ENCODE assay signal across 10 cellular contexts in the genomic region with DNA sequence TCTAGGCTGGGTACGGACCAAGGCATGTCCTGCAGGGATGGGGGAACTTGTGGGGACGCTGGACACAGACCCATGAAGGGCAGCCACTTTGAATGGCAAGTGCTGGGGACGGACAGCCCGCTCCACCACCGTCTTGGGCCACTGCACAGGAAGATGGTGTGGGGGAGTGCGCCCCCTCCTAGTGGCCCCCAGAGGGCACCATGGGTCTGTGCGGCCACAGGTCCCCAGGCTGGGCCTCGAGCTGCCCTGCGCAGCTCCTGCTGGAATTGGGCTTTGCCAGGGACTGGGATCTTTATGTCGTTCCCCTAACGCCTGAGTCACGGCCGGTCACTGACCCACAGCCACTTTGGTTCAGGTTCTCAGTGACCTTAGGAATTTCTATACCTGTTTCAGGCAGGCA. TPM values are rescaled to one million over a fixed set of nuclear protein-coding genes. Genes with fewer than 3 reads are reported as not detected.
A peak's percentile ranks its signal among the peaks of the same experiment; 100 is the strongest.
DNase-seq lines count a peak whose midpoint lies in the region; ATAC-seq and TF ChIP-seq lines count a peak whose summit lies in the region.
"Had no signal": no experiment of that assay in that cellular context is flagged by ENCODE, and none has a peak within 500 bp of the region (broad histone marks: within the 10 kb centered on the region; RNA-seq: fewer than 3 reads in every experiment).

No MANE protein-coding gene starts in this region.

- no peak overlapping the region for H2AFZ ChIP-seq in hepatocyte

- H3K36me3 ChIP-seq in hepatocyte (replicated peaks; ENCODE audit: insufficient read depth, low read depth) = no peaks in the 10 kb centered on the region
- H3K36me3 ChIP-seq in adrenal gland (replicated peaks in 1 of 2) = peaks cover 0 to 50% of the 10 kb centered on the region in 2 donors

- no peak overlapping the region for H3K4me3 ChIP-seq in hepatocyte
- H3K4me3 ChIP-seq in adrenal gland = no peak overlapping the region

- 85% methylated on average over 13 of the region's 13 CpGs for WGBS in hepatocyte (ENCODE audit: low lambda C conversion rate, missing lambda C conversion rate)
- 78 to 100% (median 87%) methylated on average over 1 to 13 of the region's 13 CpGs for WGBS in adrenal gland, 4 donors

- peak; percentile 38 for ATAC-seq in stimulated activated naive CD8-positive, alpha-beta T cell treated with anti-CD3 and anti-CD28 coated beads, Interleukin-15, amount 100 ng/mL, for 72 hours
- no peak for ATAC-seq in stimulated activated naive CD8-positive, alpha-beta T cell treated with anti-CD3 and anti-CD28 coated beads, Interleukin-15, Interleukin-2, amounts not matched to agents 100 U/mL and 50 U/mL, for 24 hours
- ATAC-seq in T-helper 17 cell = no peak

- intact Hi-C loops in adrenal gland (cut with DNase I) = loop anchor here in 1 of 2 donors (10.0 kb wide), 1 partner anchor 155 kb away; no protein-coding TSS in a partner anchor

- no peaks in the 10 kb centered on the region for H4K20me1 ChIP-seq in hepatocyte (ENCODE audit: insufficient read depth, poor library complexity, severe bottlenecking)

- TF ChIP-seq POLR2A in adrenal gland (IDR thresholded peaks at IDR 0.05) = no peak

- no peak overlapping the region for H3K27ac Mint-ChIP-seq in stimulated activated naive CD8-positive, alpha-beta T cell treated with anti-CD3 and anti-CD28 coated beads, Interleukin-15, amount 100 ng/mL, for 72 hours
- H3K27ac Mint-ChIP-seq in T-helper 17 cell = no peak overlapping the region

- H3K27me3 ChIP-seq in hepatocyte (no peaks in the 10 kb centered on the region), adrenal gland (no peaks in the 10 kb centered on the region)

- H3K9me3 Mint-ChIP-seq in stimulated activated naive CD8-positive, alpha-beta T cell treated with anti-CD3 and anti-CD28 coated beads, Interleukin-15, amount 100 ng/mL, for 72 hours = no peaks in the 10 kb centered on the region

- DNase-seq in stimulated activated naive CD8-positive, alpha-beta T cell treated with anti-CD3 and anti-CD28 coated beads, Interleukin-15, amount 100 ng/mL, for 72 hours = no peak
- DNase-seq in stimulated activated naive CD8-positive, alpha-beta T cell treated with anti-CD3 and anti-CD28 coated beads, Interleukin-15, Interleukin-2, amounts not matched to agents 100 U/mL and 50 U/mL, for 24 hours = no peak
- DNase-seq in hepatocyte (ENCODE audit: low spot score) = no peak
- no peak for DNase-seq in stimulated activated CD4-positive, alpha-beta T cell treated with anti-CD3 and anti-CD28 coated beads, Interleukin-15, amount 100 ng/mL, for 24 hours
- DNase-seq in T-helper 17 cell = no peak
- DNase-seq in adrenal gland = no peak
- no peak for DNase-seq in HCEC 1CT
- DNase-seq: DMS153, NCI-H1105 had no signal

- H3K79me2 ChIP-seq in hepatocyte = no peaks in the 10 kb centered on the region

- H3K4me2 ChIP-seq in hepatocyte = no peak overlapping the region

- no peaks in the 10 kb centered on the region for H3K27me3 Mint-ChIP-seq in stimulated activated naive CD8-positive, alpha-beta T cell treated with anti-CD3 and anti-CD28 coated beads, Interleukin-15, amount 100 ng/mL, for 72 hours
- H3K27me3 Mint-ChIP-seq in T-helper 17 cell = no peaks in the 10 kb centered on the region

- H3K9me3 ChIP-seq in hepatocyte (ENCODE audit: low read depth) (no peaks in the 10 kb centered on the region), T-helper 17 cell (ENCODE audit: control insufficient read depth, low read length, poor library complexity, severe bottlenecking) (no peaks in the 10 kb centered on the region), adrenal gland (replicated peaks in 1 of 3) (no peaks in the 10 kb centered on the region)

- H3K27ac ChIP-seq in VCaP = no peak overlapping the region
- H3K27ac ChIP-seq in hepatocyte = no peak overlapping the region
- no peak overlapping the region for H3K27ac ChIP-seq in adrenal gland

- TF ChIP-seq CTCF in VCaP (conservative IDR thresholded peaks at IDR 0.05) = peak; percentile 67
- peak; percentile 26 for TF ChIP-seq CTCF in hepatocyte (IDR thresholded peaks at IDR 0.05; ENCODE audit: poor library complexity)
- TF ChIP-seq CTCF in adrenal gland (IDR thresholded peaks at IDR 0.05) = peak in 3 of 6 experiments; percentile 15 to 31 (median 27)

- H3K4me1 Mint-ChIP-seq in stimulated activated naive CD8-positive, alpha-beta T cell treated with anti-CD3 and anti-CD28 coated beads, Interleukin-15, amount 100 ng/mL, for 72 hours = peaks cover 18% of the 10 kb centered on the region
- H3K4me1 Mint-ChIP-seq in T-helper 17 cell = peaks cover 5% of the 10 kb centered on the region

- H3K4me1 ChIP-seq in hepatocyte (ENCODE audit: insufficient read depth) (peaks cover 11% of the 10 kb centered on the region), adrenal gland (replicated peaks in 1 of 2) (peaks cover 0 to 9% of the 10 kb centered on the region in 2 donors)

- H3K4me3 Mint-ChIP-seq in stimulated activated naive CD8-positive, alpha-beta T cell treated with anti-CD3 and anti-CD28 coated beads, Interleukin-15, amount 100 ng/mL, for 72 hours = no peak overlapping the region
- no peak overlapping the region for H3K4me3 Mint-ChIP-seq in T-helper 17 cell

- H3K9me2 ChIP-seq in hepatocyte (replicated peaks; ENCODE audit: insufficient read depth) = no peaks in the 10 kb centered on the region

- H3K36me3 Mint-ChIP-seq in T-helper 17 cell (ENCODE audit: low read depth) = peaks cover 11% of the 10 kb centered on the region

RNA-seq across cellular contexts. Expression of a gene that starts 44.4 kb away (rescaled TPM):
- total RNA-seq in hepatocyte = 20.5 and 27.6 TPM in 2 replicates
- 18.3 and 21.6 TPM in 2 replicates for polyA plus RNA-seq in hepatocyte
- 10 to 100 TPM; 53.0 to 59.1 TPM for total RNA-seq in T-helper 17 cell
- total RNA-seq in adrenal gland = 10 to 100 TPM; 16.8 to 53.7 (median 33.8) TPM
- polyA plus RNA-seq in adrenal gland = 10 to 100 TPM; 48.9 to 65.2 (median 49.9) TPM
